12 cellular contexts compared by ENCODE assay signal in the genomic region with DNA sequence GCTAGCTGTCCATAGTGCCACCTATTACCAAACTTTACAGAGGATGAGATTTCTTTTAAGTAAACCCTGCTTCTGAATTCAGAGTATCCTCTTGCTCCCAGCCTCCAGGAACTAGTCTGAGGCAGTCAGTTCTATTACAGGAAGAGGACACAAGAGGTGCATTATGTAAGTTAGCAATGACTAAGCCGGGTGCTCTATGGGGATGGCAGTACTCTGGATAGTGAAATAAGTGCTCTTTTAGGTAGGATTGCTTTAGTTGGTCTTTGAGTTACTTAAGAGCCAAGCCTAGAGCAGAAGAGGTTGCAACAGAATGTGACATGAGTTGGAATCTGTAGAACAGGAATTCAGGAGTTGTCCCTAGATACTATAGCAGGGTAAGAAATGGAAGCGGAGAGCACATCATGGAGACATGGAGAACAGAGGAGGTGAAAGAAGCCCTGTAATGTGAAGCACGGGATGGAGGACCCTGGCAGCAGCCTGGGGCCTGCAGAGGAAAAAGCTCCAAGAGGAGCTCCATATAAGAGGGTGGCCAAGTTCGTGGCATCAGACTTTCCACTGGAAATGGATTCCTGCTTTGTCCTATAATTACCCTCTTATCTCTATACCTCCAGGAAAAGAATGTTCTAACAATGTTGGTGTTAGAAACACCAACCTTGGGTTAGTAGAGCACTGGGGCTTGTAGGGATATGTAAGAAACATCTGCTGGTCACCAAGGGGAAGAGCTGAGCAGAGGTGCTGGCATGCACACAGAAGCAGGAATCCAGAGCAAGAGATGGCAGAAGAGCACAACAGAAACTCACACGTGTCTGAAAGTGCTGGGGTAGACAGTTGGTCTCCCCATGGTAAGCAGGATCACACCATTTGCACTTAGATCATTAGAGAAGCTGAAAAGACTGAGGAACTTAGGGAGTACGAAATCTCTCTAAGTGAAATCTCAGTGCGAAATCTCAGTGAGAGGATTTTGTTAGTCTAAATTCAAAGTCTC.
DNase-seq lines count a peak whose midpoint lies in the region; ATAC-seq, FAIRE-seq and TF ChIP-seq lines count a peak whose summit lies in the region.
"Had no signal": no experiment of that assay in that cellular context is flagged by ENCODE, and none has a peak within 500 bp of the region (broad histone marks: within the 10 kb centered on the region; RNA-seq: fewer than 3 reads in every experiment).

No MANE protein-coding gene starts in this region.

- H3K4me3 ChIP-seq in mammary epithelial cell (replicated peaks in 1 of 3; ENCODE audit: insufficient read depth in 1 of 3, low read depth in 2 of 3, low read length in 3 of 3) (no peak overlapping the region), pancreas (no peak overlapping the region)

- H3K9me3 ChIP-seq in mammary epithelial cell (replicated peaks; ENCODE audit: insufficient read depth, low read length) (no peaks in the 10 kb centered on the region), pancreas (no peaks in the 10 kb centered on the region)

- BruUV-seq in mammary epithelial cell (replicated peaks; lab: Mats Ljungman, UMichigan): no TSS peak

- no peak overlapping the region for H3K9ac ChIP-seq in mammary epithelial cell (ENCODE audit: insufficient read depth, low read length)

- in situ Hi-C loops in mammary epithelial cell (cut with MboI; ENCODE audit: low sequenced_read_pairs in 2 of 2): no loop called here

- no peak overlapping the region for H3K4me2 ChIP-seq in mammary epithelial cell (ENCODE audit: insufficient read depth, low read depth, low read length)

- CTCF ChIA-PET in mammary epithelial cell (lab: Charles Lee; ENCODE audit: low non-redundant PET): no interaction called here

- H3K36me3 ChIP-seq in mammary epithelial cell (ENCODE audit: insufficient read depth, low read length) (no peaks in the 10 kb centered on the region), pancreas (no peaks in the 10 kb centered on the region)

- H3K27ac ChIP-seq in mammary epithelial cell (ENCODE audit: insufficient read depth, low read depth, low read length): no peak overlapping the region
- H3K27ac ChIP-seq in pancreas: no peak overlapping the region
- H3K27ac ChIP-seq: VCaP had no signal

- H2AFZ ChIP-seq in mammary epithelial cell (ENCODE audit: low read depth, low read length): no peak overlapping the region

- TF ChIP-seq CTCF in mammary epithelial cell (conservative IDR thresholded peaks at IDR 0.05 in 1 of 2, IDR thresholded peaks at IDR 0.05 in 1 of 2; ENCODE audit: extremely low read depth in 1 of 2, insufficient read depth in 1 of 2, low read depth in 1 of 2, low read length in 2 of 2) (no peak), pancreas (IDR thresholded peaks at IDR 0.05) (no peak), D721Med (IDR thresholded peaks at IDR 0.05; ENCODE audit: insufficient read depth, missing control alignments) (no peak)

- no peaks in the 10 kb centered on the region for H3K4me1 ChIP-seq in mammary epithelial cell (ENCODE audit: insufficient read depth, low read length)
- H3K4me1 ChIP-seq in pancreas: no peaks in the 10 kb centered on the region

- intact Hi-C loops in mammary epithelial cell (cut with micrococcal nuclease): no loop called here
- intact Hi-C loops in pancreas (cut with DNase I): no loop called here

- dilution Hi-C loops in mammary epithelial cell (cut with HindIII; ENCODE audit: low sequenced_read_pairs): no loop called here

- H3K79me2 ChIP-seq in mammary epithelial cell (ENCODE audit: insufficient read depth, low read length): no peaks in the 10 kb centered on the region

- DNase-seq in H4 (ENCODE audit: low spot score) (peak; percentile 12), NCI-H2029 (lab: John Stamatoyannopoulos, UW) (peak; percentile 19), mammary epithelial cell (peak; percentile 3), pancreas (no peak), D721Med (ENCODE audit: insufficient read length, low spot score) (no peak), GOT3 (lab: John Stamatoyannopoulos, UW) (no peak), activated gamma-delta T cell (lab: John Stamatoyannopoulos, UW) (no peak)
- DNase-seq: activated CD8-positive, alpha-beta memory T cell treated with anti-CD3 and anti-CD28 coated beads, Interleukin-2, amount 50 U/mL, for 4 hours; CD4-positive, alpha-beta memory T cell; SHP77 treated with DMSO at 0.1 percent for 48 hours had no signal

- ATAC-seq in pancreas: peak in 3 of 4 donors; percentile 26 to 80 (median 45)
- no peak for ATAC-seq in activated CD4-positive, CD25-positive, alpha-beta regulatory T cell treated with anti-CD3 and anti-CD28 coated beads, Interleukin-2, amount 50 U/mL, for 24 hours

- H4K20me1 ChIP-seq in mammary epithelial cell (ENCODE audit: insufficient read depth, low read length): no peaks in the 10 kb centered on the region

- no peaks in the 10 kb centered on the region for H3K27me3 ChIP-seq in mammary epithelial cell (ENCODE audit: insufficient read depth, low read length)
- no peaks in the 10 kb centered on the region for H3K27me3 ChIP-seq in pancreas

- 54% methylated on average over 7 of the region's 7 CpGs for WGBS in mammary epithelial cell (ENCODE audit: low coverage, missing lambda C conversion rate)
- WGBS in pancreas, 2 donors: 74 to 90% methylated on average over 6 to 7 of the region's 7 CpGs

- FAIRE-seq in pancreas (lab: Jason Lieb, UNC): no peak
- FAIRE-seq in D721Med (lab: Jason Lieb, UNC): no peak

Comparison
In these comparisons a context has a peak if more than half of its experiments do, and no peak if none do; other contexts are left out.
1. DNase-seq: peak in H4 (single experiment), NCI-H2029 (single experiment) and mammary epithelial cell (single experiment); none in pancreas (0 of 6), D721Med (single experiment), GOT3 (single experiment) and activated gamma-delta T cell (single experiment).
2. ATAC-seq: peak in pancreas (3 of 4); none in activated CD4-positive, CD25-positive, alpha-beta regulatory T cell treated with anti-CD3 and anti-CD28 coated beads, Interleukin-2, amount 50 U/mL, for 24 hours (0 of 2).